ENCODE assay signal across 15 cellular contexts in genomic region chr10:110684800-110685446, GRCh38. TPM values are rescaled to one million over a fixed set of nuclear protein-coding genes. Genes with fewer than 3 reads are reported as not detected.
DNase-seq lines count a peak whose midpoint lies in the region.
"Had no signal": no experiment of that assay in that cellular context is flagged by ENCODE, and none has a peak within 500 bp of the region (broad histone marks: within the 10 kb centered on the region; RNA-seq: fewer than 3 reads in every experiment).

No MANE protein-coding gene starts in this region.

- H2BK5ac ChIP-seq in mesenchymal stem cell (ENCODE audit: low read depth, low read length, poor library complexity, severe bottlenecking) (no peak overlapping the region), mesendoderm (ENCODE audit: low read length) (no peak overlapping the region)

- H3K79me1 ChIP-seq in mesenchymal stem cell (replicated peaks; ENCODE audit: low read length, poor library complexity, severe bottlenecking) (no peaks in the 10 kb centered on the region), mesendoderm (ENCODE audit: low read length) (no peaks in the 10 kb centered on the region)

- 73% methylated on average over 22 of the region's 22 CpGs for WGBS in mesenchymal stem cell
- WGBS in mesendoderm (ENCODE audit: extremely low coverage, insufficient coverage, low lambda C conversion rate): no CpG with 5 or more reads among the region's 22 CpGs

- H2BK120ac ChIP-seq in mesenchymal stem cell (ENCODE audit: low read depth, low read length): no peak overlapping the region
- no peak overlapping the region for H2BK120ac ChIP-seq in mesendoderm (ENCODE audit: low read depth, low read length)

- peak overlapping the region; percentile 17 for H2AK5ac ChIP-seq in mesenchymal stem cell (ENCODE audit: low read length, severe bottlenecking)
- H2AK5ac ChIP-seq in mesendoderm (ENCODE audit: low read length): no peak overlapping the region

- DNase-seq in AG20443 (ENCODE audit: low spot score) (peak; percentile 81), MG63 (peak; percentile 51), fibroblast of gingiva (ENCODE audit: low read depth) (peak; percentile 14), mesenchymal stem cell (peak; percentile 70), MV-4-11 (lab: John Stamatoyannopoulos, UW) (no peak), mesendoderm (no peak), NCI-H345 treated with DMSO at 0.1 percent for 48 hours (lab: John Stamatoyannopoulos, UW; ENCODE audit: unreplicated experiment) (no peak), mesenteric fat pad (ENCODE audit: low spot score) (no peak)
- DNase-seq: ACHN; activated CD8-positive, alpha-beta memory T cell treated with anti-CD3 and anti-CD28 coated beads, Interleukin-2, amount 50 U/mL, for 48 hours; activated naive CD4-positive, alpha-beta T cell treated with Interleukin-2 at 50 U/mL for 16 hours; left colon had no signal

- no peaks in the 10 kb centered on the region for H3K79me2 ChIP-seq in mesendoderm (ENCODE audit: control insufficient read depth, insufficient read depth, low read length)

- no peaks in the 10 kb centered on the region for H3K9me3 ChIP-seq in MG63
- H3K9me3 ChIP-seq in mesenchymal stem cell (ENCODE audit: control insufficient read depth, low read length): no peaks in the 10 kb centered on the region
- H3K9me3 ChIP-seq: breast epithelium, prostate gland had no signal

- H4K8ac ChIP-seq in mesenchymal stem cell (ENCODE audit: low read length) (no peak overlapping the region), mesendoderm (ENCODE audit: low read depth, low read length) (no peak overlapping the region)

- H3K27me3 ChIP-seq in MG63 (no peaks in the 10 kb centered on the region), mesenchymal stem cell (ENCODE audit: control insufficient read depth in 1 of 2, insufficient read depth in 1 of 2, low read length in 2 of 2) (peaks cover 0 to 45% of the 10 kb centered on the region in 2 experiments), mesendoderm (ENCODE audit: insufficient read depth, low read length, poor library complexity) (no peaks in the 10 kb centered on the region)
- H3K27me3 ChIP-seq: breast epithelium had no signal

- no peak overlapping the region for H2BK15ac ChIP-seq in mesenchymal stem cell (ENCODE audit: low read depth, poor library complexity, severe bottlenecking)
- no peak overlapping the region for H2BK15ac ChIP-seq in mesendoderm (replicated peaks; ENCODE audit: low read depth)

- no peak overlapping the region for H4K91ac ChIP-seq in mesenchymal stem cell (ENCODE audit: low read length)

- H3K9ac ChIP-seq in mesenchymal stem cell (ENCODE audit: low read length): no peak overlapping the region
- no peak overlapping the region for H3K9ac ChIP-seq in mesendoderm (ENCODE audit: low read length)

- H3K4me1 ChIP-seq in mesenchymal stem cell (ENCODE audit: control insufficient read depth, insufficient read depth, low read depth, low read length) (peaks cover 9% of the 10 kb centered on the region), mesendoderm (ENCODE audit: control insufficient read depth, low read depth, low read length) (no peaks in the 10 kb centered on the region)
- H3K4me1 ChIP-seq: breast epithelium, prostate gland had no signal

- H3K27ac ChIP-seq in mesenchymal stem cell (ENCODE audit: low read length, poor library complexity, severe bottlenecking): no peak overlapping the region
- H3K27ac ChIP-seq in mesendoderm (ENCODE audit: low read depth, low read length): no peak overlapping the region
- H3K27ac ChIP-seq: breast epithelium, prostate gland, RWPE1 had no signal

- H3K4me3 ChIP-seq in MG63: no peak overlapping the region
- no peak overlapping the region for H3K4me3 ChIP-seq in mesenchymal stem cell (ENCODE audit: insufficient read depth in 1 of 2, low read depth in 1 of 2, low read length in 2 of 2)
- H3K4me3 ChIP-seq in mesendoderm (ENCODE audit: low read length): no peak overlapping the region
- H3K4me3 ChIP-seq: breast epithelium, prostate gland had no signal

- H4K5ac ChIP-seq in mesendoderm (ENCODE audit: low read length): no peak overlapping the region

- no peak overlapping the region for H3K56ac ChIP-seq in mesendoderm (ENCODE audit: low read length)

- no peak overlapping the region for H2BK12ac ChIP-seq in mesenchymal stem cell (ENCODE audit: low read length in 2 of 2)

- H3K18ac ChIP-seq in mesenchymal stem cell (ENCODE audit: low read depth in 1 of 2, low read length in 2 of 2) (no peak overlapping the region), mesendoderm (ENCODE audit: low read length) (no peak overlapping the region)

- H2AFZ ChIP-seq in mesenchymal stem cell (ENCODE audit: low read depth, low read length): no peak overlapping the region

- H3K4ac ChIP-seq in mesenchymal stem cell (ENCODE audit: low read depth in 1 of 2, low read length in 2 of 2) (no peak overlapping the region), mesendoderm (ENCODE audit: low read depth, low read length) (no peak overlapping the region)

- H3K23ac ChIP-seq in mesenchymal stem cell (ENCODE audit: low read length in 2 of 2): no peak overlapping the region
- H3K23ac ChIP-seq in mesendoderm (ENCODE audit: low read length): no peak overlapping the region

- H3K4me2 ChIP-seq in mesenchymal stem cell (ENCODE audit: low read length, poor library complexity, severe bottlenecking) (no peak overlapping the region), mesendoderm (ENCODE audit: low read length) (no peak overlapping the region)

- H3K36me3 ChIP-seq in MG63: no peaks in the 10 kb centered on the region
- no peaks in the 10 kb centered on the region for H3K36me3 ChIP-seq in mesenchymal stem cell (ENCODE audit: control insufficient read depth in 1 of 2, insufficient read depth in 2 of 2, low read depth in 1 of 2, low read length in 2 of 2)
- H3K36me3 ChIP-seq in mesendoderm (ENCODE audit: control insufficient read depth, insufficient read depth, low read length): no peaks in the 10 kb centered on the region
- H3K36me3 ChIP-seq: breast epithelium, prostate gland had no signal

- no peak overlapping the region for H3K14ac ChIP-seq in mesenchymal stem cell (ENCODE audit: low read length in 2 of 2)

RNA-seq across cellular contexts. Expression of gene RBM20, which starts 40.8 kb away (rescaled TPM):
- not detected in 2 replicates for total RNA-seq in MG63 (2014; rRNA removed; shearing (Covaris generic); ENCODE audit: low replicate concordance)
- polyA plus RNA-seq in mesenchymal stem cell (2013, experiment 1 of 2): 0.68 TPM
- polyA plus RNA-seq in mesenchymal stem cell (2013, experiment 2 of 2): 0.55 TPM
- polyA plus RNA-seq in mesendoderm (2013, experiment 1 of 2): 0.44 TPM
- polyA plus RNA-seq in mesendoderm (2013, experiment 2 of 2): 0.48 TPM
- 4.6 TPM for total RNA-seq in mesenteric fat pad

Comparison
In these comparisons a context has a peak if more than half of its experiments do, and no peak if none do; other contexts are left out.
1. DNase-seq: peak in AG20443 (single experiment), MG63 (single experiment), fibroblast of gingiva (single experiment) and mesenchymal stem cell (single experiment); none in MV-4-11 (single experiment), mesendoderm (single experiment), NCI-H345 treated with DMSO at 0.1 percent for 48 hours (single experiment) and mesenteric fat pad (single experiment).